1 cellular context compared by ENCODE assay signal in genomic region chr2:120899799-120900198, GRCh38.
TF ChIP-seq lines count a peak whose summit lies in the region.

No MANE protein-coding gene starts in this region.

TF ChIP-seq in HCT116, 20 proteins besides CTCF, POLR2A, EP300 and RAD21:
- TF ChIP-seq EGR1 (IDR thresholded peaks at IDR 0.05; ENCODE audit: low read depth), result no peak
- TF ChIP-seq YY1 (IDR thresholded peaks at IDR 0.05; ENCODE audit: extremely low read depth, insufficient replicate concordance, low read depth, low read length), result no peak
- no peak for TF ChIP-seq SRF (IDR thresholded peaks at IDR 0.05; ENCODE audit: low read depth)
- TF ChIP-seq, protein P1, sequence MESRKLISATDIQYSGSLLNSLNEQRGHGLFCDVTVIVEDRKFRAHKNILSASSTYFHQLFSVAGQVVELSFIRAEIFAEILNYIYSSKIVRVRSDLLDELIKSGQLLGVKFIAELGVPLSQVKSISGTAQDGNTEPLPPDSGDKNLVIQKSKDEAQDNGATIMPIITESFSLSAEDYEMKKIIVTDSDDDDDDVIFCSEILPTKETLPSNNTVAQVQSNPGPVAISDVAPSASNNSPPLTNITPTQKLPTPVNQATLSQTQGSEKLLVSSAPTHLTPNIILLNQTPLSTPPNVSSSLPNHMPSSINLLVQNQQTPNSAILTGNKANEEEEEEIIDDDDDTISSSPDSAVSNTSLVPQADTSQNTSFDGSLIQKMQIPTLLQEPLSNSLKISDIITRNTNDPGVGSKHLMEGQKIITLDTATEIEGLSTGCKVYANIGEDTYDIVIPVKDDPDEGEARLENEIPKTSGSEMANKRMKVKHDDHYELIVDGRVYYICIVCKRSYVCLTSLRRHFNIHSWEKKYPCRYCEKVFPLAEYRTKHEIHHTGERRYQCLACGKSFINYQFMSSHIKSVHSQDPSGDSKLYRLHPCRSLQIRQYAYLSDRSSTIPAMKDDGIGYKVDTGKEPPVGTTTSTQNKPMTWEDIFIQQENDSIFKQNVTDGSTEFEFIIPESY (IDR thresholded peaks at IDR 0.05; ENCODE audit: extremely low read depth, insufficient replicate concordance, low read length), result no peak
- no peak for TF ChIP-seq ZFX (IDR thresholded peaks at IDR 0.05)
- TF ChIP-seq, protein P2, sequence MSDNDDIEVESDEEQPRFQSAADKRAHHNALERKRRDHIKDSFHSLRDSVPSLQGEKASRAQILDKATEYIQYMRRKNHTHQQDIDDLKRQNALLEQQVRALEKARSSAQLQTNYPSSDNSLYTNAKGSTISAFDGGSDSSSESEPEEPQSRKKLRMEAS (IDR thresholded peaks at IDR 0.05), result no peak
- no peak for TF ChIP-seq POLR2AphosphoS5 (IDR thresholded peaks at IDR 0.05; ENCODE audit: low read depth, low read length)
- TF ChIP-seq, protein P3, sequence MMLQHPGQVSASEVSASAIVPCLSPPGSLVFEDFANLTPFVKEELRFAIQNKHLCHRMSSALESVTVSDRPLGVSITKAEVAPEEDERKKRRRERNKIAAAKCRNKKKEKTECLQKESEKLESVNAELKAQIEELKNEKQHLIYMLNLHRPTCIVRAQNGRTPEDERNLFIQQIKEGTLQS (IDR thresholded peaks at IDR 0.05), result no peak
- no peak for TF ChIP-seq ZNF274 (IDR thresholded peaks at IDR 0.05; ENCODE audit: low read depth, low read length)
- no peak for TF ChIP-seq JUND (IDR thresholded peaks at IDR 0.05)
- TF ChIP-seq REST (IDR thresholded peaks at IDR 0.05; ENCODE audit: low read depth), result no peak
- TF ChIP-seq SIN3A (IDR thresholded peaks at IDR 0.05; ENCODE audit: low read depth), result no peak
- no peak for TF ChIP-seq EZH2 (IDR thresholded peaks at IDR 0.05)
- no peak for TF ChIP-seq SP1 (IDR thresholded peaks at IDR 0.05; ENCODE audit: low read depth)
- no peak for TF ChIP-seq CBX3 (IDR thresholded peaks at IDR 0.05; ENCODE audit: low read depth)
- TF ChIP-seq EZH2phosphoT487 (IDR thresholded peaks at IDR 0.05; ENCODE audit: borderline replicate concordance), result no peak
TF ChIP-seq in HCT116: peak in this region for 0.
